ENCODE assay signal across 19 cellular contexts in genomic region chr17:76844485-76844829, GRCh38. TPM values are rescaled to one million over a fixed set of nuclear protein-coding genes. Genes with fewer than 3 reads are reported as not detected.
"Had no signal": no experiment of that assay in that cellular context is flagged by ENCODE, and none has a peak within 500 bp of the region (broad histone marks: within the 10 kb centered on the region; RNA-seq: fewer than 3 reads in every experiment).

No MANE protein-coding gene starts in this region.

- FAIRE-seq: astrocyte, RCC 7860 had no signal

- DNase-seq: activated CD4-positive, alpha-beta T cell treated with anti-CD3 and anti-CD28 coated beads for 36 hours; activated CD4-positive, alpha-beta T cell treated with anti-CD3 and anti-CD28 coated beads, Interleukin-2, amount 50 U/mL, for 1 hour; activated CD8-positive, alpha-beta memory T cell treated with anti-CD3 and anti-CD28 coated beads, Interleukin-2, amount 50 U/mL, for 4 hours; activated CD8-positive, alpha-beta T cell treated with anti-CD3 and anti-CD28 coated beads for 36 hours; activated gamma-delta T cell treated with Interleukin-2 at 50 U/mL for 16 hours; activated naive CD4-positive, alpha-beta T cell treated with anti-CD3 and anti-CD28 coated beads, Interleukin-2, amount 10 ng/mL, durations not matched to agents 7 days and 5 days; activated naive CD8-positive, alpha-beta T cell treated with anti-CD3 and anti-CD28 coated beads for 36 hours; activated T-cell treated with anti-CD3 and anti-CD28 coated beads, Interleukin-2, amount 50 U/mL, for 72 hours; Kasumi-1; NCI-H1105 treated with DMSO at 0.1 percent for 48 hours; NCI-H1436 treated with DMSO at 0.1 percent for 48 hours; NCI-H187; NCI-H2081; NCI-H510A treated with DMSO at 0.1 percent for 48 hours; SHP77 treated with DMSO at 0.1 percent for 48 hours; T-helper 1 cell had no signal

- H3K27ac ChIP-seq: WERI-Rb-1 had no signal

- ATAC-seq: activated CD4-positive, alpha-beta T cell treated with anti-CD3 and anti-CD28 coated beads for 36 hours; activated CD8-positive, alpha-beta T cell treated with anti-CD3 and anti-CD28 coated beads for 36 hours; activated T-cell treated with anti-CD3 and anti-CD28 coated beads, Interleukin-2, amount 50 U/mL, for 72 hours had no signal

- H3K36me3 ChIP-seq: WERI-Rb-1 had no signal

RNA-seq across cellular contexts. Expression of gene MGAT5B, which starts 23.7 kb away (rescaled TPM):
- total RNA-seq: activated CD4-positive, alpha-beta T cell treated with anti-CD3 and anti-CD28 coated beads for 36 hours; activated CD8-positive, alpha-beta T cell treated with anti-CD3 and anti-CD28 coated beads for 36 hours had no signal
